Comparison of ENCODE assay signal across 20 cellular contexts in genomic region chr12:96864335-96864734, GRCh38. TPM values are rescaled to one million over a fixed set of nuclear protein-coding genes. Genes with fewer than 3 reads are reported as not detected.
DNase-seq lines count a peak whose midpoint lies in the region; ATAC-seq and TF ChIP-seq lines count a peak whose summit lies in the region.
"Had no signal": no experiment of that assay in that cellular context is flagged by ENCODE, and none has a peak within 500 bp of the region (broad histone marks: within the 10 kb centered on the region; RNA-seq: fewer than 3 reads in every experiment).

No MANE protein-coding gene starts in this region.

- no peaks in the 10 kb centered on the region for H3K36me3 ChIP-seq in WERI-Rb-1
- H3K36me3 ChIP-seq: BE2C had no signal

- POLR2A ChIA-PET in activated CD4-positive, alpha-beta T cell treated with anti-CD3 and anti-CD28 coated beads, Interleukin-2, amount 10 ng/mL, durations not matched to agents 7 days and 5 days (lab: Charles Lee): no interaction called here

- peaks cover 19% of the 10 kb centered on the region for H3K27me3 ChIP-seq in WERI-Rb-1 (ENCODE audit: insufficient read depth, low read depth, severe bottlenecking)
- H3K27me3 ChIP-seq: BE2C had no signal

- peak; percentile 65 for ATAC-seq in GM18868 (IDR thresholded peaks at IDR 0.05; ENCODE audit: unreplicated experiment)
- ATAC-seq: HCT116, K562 had no signal

- no peak overlapping the region for H3K4me3 Mint-ChIP-seq in activated CD4-positive, alpha-beta T cell treated with anti-CD3 and anti-CD28 coated beads, Interleukin-2, amount 10 ng/mL, durations not matched to agents 24 days and 14 days
- H3K4me3 Mint-ChIP-seq in activated CD4-positive, alpha-beta T cell treated with anti-CD3 and anti-CD28 coated beads, Interleukin-2, amount 10 ng/mL, durations not matched to agents 7 days and 5 days: no peak overlapping the region
- H3K4me3 Mint-ChIP-seq: CD4-positive, CD25-positive, alpha-beta regulatory T cell; CD8-positive, alpha-beta memory T cell had no signal

- no peaks in the 10 kb centered on the region for H3K9me3 Mint-ChIP-seq in activated CD4-positive, alpha-beta T cell treated with anti-CD3 and anti-CD28 coated beads, Interleukin-2, amount 10 ng/mL, durations not matched to agents 24 days and 14 days
- no peaks in the 10 kb centered on the region for H3K9me3 Mint-ChIP-seq in activated CD4-positive, alpha-beta T cell treated with anti-CD3 and anti-CD28 coated beads, Interleukin-2, amount 10 ng/mL, durations not matched to agents 7 days and 5 days
- H3K9me3 Mint-ChIP-seq: HFFc6 had no signal

- no peak overlapping the region for H3K4me3 ChIP-seq in WERI-Rb-1 (ENCODE audit: low read depth, low read length)
- H3K4me3 ChIP-seq: GM23248, K562 had no signal

- H3K9me3 ChIP-seq in WERI-Rb-1 (ENCODE audit: severe bottlenecking): no peaks in the 10 kb centered on the region
- H3K9me3 ChIP-seq: BE2C had no signal

- H3K4me1 Mint-ChIP-seq in activated CD4-positive, alpha-beta T cell treated with anti-CD3 and anti-CD28 coated beads, Interleukin-2, amount 10 ng/mL, durations not matched to agents 24 days and 14 days: no peaks in the 10 kb centered on the region
- H3K4me1 Mint-ChIP-seq in activated CD4-positive, alpha-beta T cell treated with anti-CD3 and anti-CD28 coated beads, Interleukin-2, amount 10 ng/mL, durations not matched to agents 7 days and 5 days: no peaks in the 10 kb centered on the region
- H3K4me1 Mint-ChIP-seq: CD4-positive, CD25-positive, alpha-beta regulatory T cell; CD8-positive, alpha-beta memory T cell had no signal

- H3K27me3 Mint-ChIP-seq in activated CD4-positive, alpha-beta T cell treated with anti-CD3 and anti-CD28 coated beads, Interleukin-2, amount 10 ng/mL, durations not matched to agents 24 days and 14 days: peaks cover 19% of the 10 kb centered on the region
- peaks cover 23% of the 10 kb centered on the region for H3K27me3 Mint-ChIP-seq in activated CD4-positive, alpha-beta T cell treated with anti-CD3 and anti-CD28 coated beads, Interleukin-2, amount 10 ng/mL, durations not matched to agents 7 days and 5 days

- no peak overlapping the region for H3K27ac Mint-ChIP-seq in activated CD4-positive, alpha-beta T cell treated with anti-CD3 and anti-CD28 coated beads, Interleukin-2, amount 10 ng/mL, durations not matched to agents 24 days and 14 days
- H3K27ac Mint-ChIP-seq in activated CD4-positive, alpha-beta T cell treated with anti-CD3 and anti-CD28 coated beads, Interleukin-2, amount 10 ng/mL, durations not matched to agents 7 days and 5 days: no peak overlapping the region
- H3K27ac Mint-ChIP-seq: CD4-positive, CD25-positive, alpha-beta regulatory T cell; HFFc6 had no signal

- peak; percentile 51 for DNase-seq in activated CD4-positive, alpha-beta T cell treated with anti-CD3 and anti-CD28 coated beads, Interleukin-2, amount 10 ng/mL, durations not matched to agents 24 days and 14 days
- no peak for DNase-seq in activated CD4-positive, alpha-beta T cell treated with anti-CD3 and anti-CD28 coated beads, Interleukin-2, amount 10 ng/mL, durations not matched to agents 7 days and 5 days
- DNase-seq in islet precursor cell: peak; percentile 60
- no peak for DNase-seq in WERI-Rb-1
- DNase-seq in stimulated activated CD4-positive, alpha-beta T cell treated with anti-CD3 and anti-CD28 coated beads, Interleukin-12 subunit alpha, Interleukin-12 subunit beta, amount 100 ng/mL, for 4 hours: no peak
- no peak for DNase-seq in activated effector memory CD4-positive, alpha-beta T cell treated with anti-CD3 and anti-CD28 coated beads, Interleukin-2, amount 50 U/mL, for 16 hours
- DNase-seq: ACHN; BE2C; C1 segment of cervical spinal cord; CD4-positive, CD25-positive, alpha-beta regulatory T cell; CD8-positive, alpha-beta memory T cell; DMS153; GM23248; H7; HFFc6; IMR-90 had no signal

- intact Hi-C loops in activated CD4-positive, alpha-beta T cell treated with anti-CD3 and anti-CD28 coated beads, Interleukin-2, amount 10 ng/mL, durations not matched to agents 24 days and 14 days (cut with micrococcal nuclease): no loop called here

- no peak overlapping the region for H3K27ac ChIP-seq in WERI-Rb-1
- H3K27ac ChIP-seq: GM23248, HL-60 had no signal

- no peak for TF ChIP-seq CTCF in WERI-Rb-1 (IDR thresholded peaks at IDR 0.05; ENCODE audit: low read depth, low read length)

- no peaks in the 10 kb centered on the region for H3K36me3 Mint-ChIP-seq in activated CD4-positive, alpha-beta T cell treated with anti-CD3 and anti-CD28 coated beads, Interleukin-2, amount 10 ng/mL, durations not matched to agents 24 days and 14 days (ENCODE audit: low read depth)
- H3K36me3 Mint-ChIP-seq in activated CD4-positive, alpha-beta T cell treated with anti-CD3 and anti-CD28 coated beads, Interleukin-2, amount 10 ng/mL, durations not matched to agents 7 days and 5 days (ENCODE audit: low read depth): no peaks in the 10 kb centered on the region
- H3K36me3 Mint-ChIP-seq: CD4-positive, CD25-positive, alpha-beta regulatory T cell; CD8-positive, alpha-beta memory T cell had no signal

- CTCF ChIA-PET in activated CD4-positive, alpha-beta T cell treated with anti-CD3 and anti-CD28 coated beads, Interleukin-2, amount 10 ng/mL, durations not matched to agents 7 days and 5 days (lab: Charles Lee): no interaction called here

RNA-seq across cellular contexts. Expression of gene NEDD1, which starts 42.7 kb away (rescaled TPM):
- 58.8 and 62.7 TPM in 2 replicates for total RNA-seq in activated CD4-positive, alpha-beta T cell treated with anti-CD3 and anti-CD28 coated beads, Interleukin-2, amount 10 ng/mL, durations not matched to agents 24 days and 14 days
- 10 to 100 TPM; 46.2 to 48.7 TPM for total RNA-seq in activated CD4-positive, alpha-beta T cell treated with anti-CD3 and anti-CD28 coated beads, Interleukin-2, amount 10 ng/mL, durations not matched to agents 7 days and 5 days

Comparison
In these comparisons a context has a peak if more than half of its experiments do, and no peak if none do; other contexts are left out.
1. DNase-seq: peak in activated CD4-positive, alpha-beta T cell treated with anti-CD3 and anti-CD28 coated beads, Interleukin-2, amount 10 ng/mL, durations not matched to agents 24 days and 14 days (single experiment) and islet precursor cell (single experiment); none in activated CD4-positive, alpha-beta T cell treated with anti-CD3 and anti-CD28 coated beads, Interleukin-2, amount 10 ng/mL, durations not matched to agents 7 days and 5 days (single experiment), WERI-Rb-1 (single experiment), stimulated activated CD4-positive, alpha-beta T cell treated with anti-CD3 and anti-CD28 coated beads, Interleukin-12 subunit alpha, Interleukin-12 subunit beta, amount 100 ng/mL, for 4 hours (single experiment) and activated effector memory CD4-positive, alpha-beta T cell treated with anti-CD3 and anti-CD28 coated beads, Interleukin-2, amount 50 U/mL, for 16 hours (single experiment).